19 cellular contexts compared by ENCODE assay signal in the genomic region with DNA sequence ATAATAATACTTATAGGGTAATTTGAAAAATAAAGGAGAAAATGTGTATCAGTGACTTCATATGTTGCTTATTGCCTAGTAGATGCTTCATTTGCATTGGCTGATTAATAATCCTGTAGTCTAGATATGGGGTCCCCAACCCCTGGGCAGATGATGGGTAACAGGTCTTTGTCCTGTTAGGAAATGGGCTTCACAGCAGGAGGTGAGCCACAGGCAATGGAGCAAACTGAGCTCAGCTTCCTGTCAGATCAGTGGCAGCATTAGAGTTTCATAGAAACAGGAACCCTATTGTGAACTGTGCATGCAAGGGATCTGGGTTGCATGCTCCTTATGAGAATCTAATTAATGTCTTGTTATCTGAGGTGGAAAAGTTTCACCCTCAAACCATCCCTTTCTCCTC.
"Had no signal": no experiment of that assay in that cellular context is flagged by ENCODE, and none has a peak within 500 bp of the region (broad histone marks: within the 10 kb centered on the region; RNA-seq: fewer than 3 reads in every experiment).

No MANE protein-coding gene starts in this region.

- H3K9me3 Mint-ChIP-seq: neural progenitor cell had no signal

- H3K4me3 Mint-ChIP-seq: immature natural killer cell; memory B cell; natural killer cell treated with Interleukin-12 subunit alpha and Interleukin-12 subunit beta and Interleukin-15 and Interleukin-18, amount 100 ng/mL, for 72 hours; neural progenitor cell had no signal

- H3K36me3 Mint-ChIP-seq: immature natural killer cell; memory B cell; natural killer cell treated with Interleukin-12 subunit alpha and Interleukin-12 subunit beta and Interleukin-15 and Interleukin-18, amount 100 ng/mL, for 72 hours; neural progenitor cell had no signal

- H3K27me3 Mint-ChIP-seq: memory B cell; natural killer cell treated with Interleukin-12 subunit alpha and Interleukin-12 subunit beta and Interleukin-15 and Interleukin-18, amount 100 ng/mL, for 72 hours; progenitor cell of endocrine pancreas had no signal

- ATAC-seq: gastrocnemius medialis; lower lobe of right lung; natural killer cell treated with Interleukin-12 subunit alpha and Interleukin-12 subunit beta and Interleukin-15 and Interleukin-18, amount 100 ng/mL, for 72 hours; pancreas; right cardiac atrium had no signal

- H3K27ac Mint-ChIP-seq: immature natural killer cell; memory B cell; natural killer cell treated with Interleukin-12 subunit alpha and Interleukin-12 subunit beta and Interleukin-15 and Interleukin-18, amount 100 ng/mL, for 72 hours; neural progenitor cell; progenitor cell of endocrine pancreas had no signal

- H3K4me1 Mint-ChIP-seq: immature natural killer cell, memory B cell, neural progenitor cell had no signal

- DNase-seq: effector memory CD4-positive, alpha-beta T cell; gastrocnemius medialis; immature natural killer cell; left ventricle myocardium inferior; lower lobe of right lung; midbrain; occipital lobe; pancreas; right cardiac atrium; small intestine; stimulated activated CD4-positive, alpha-beta T cell treated with anti-CD3 and anti-CD28 coated beads, Interleukin-12 subunit alpha, Interleukin-12 subunit beta, amount 100 ng/mL, for 4 hours; stimulated activated naive CD4-positive, alpha-beta T cell; stomach; substantia nigra; transverse colon had no signal
